9 cellular contexts compared by ENCODE assay signal in the genomic region with DNA sequence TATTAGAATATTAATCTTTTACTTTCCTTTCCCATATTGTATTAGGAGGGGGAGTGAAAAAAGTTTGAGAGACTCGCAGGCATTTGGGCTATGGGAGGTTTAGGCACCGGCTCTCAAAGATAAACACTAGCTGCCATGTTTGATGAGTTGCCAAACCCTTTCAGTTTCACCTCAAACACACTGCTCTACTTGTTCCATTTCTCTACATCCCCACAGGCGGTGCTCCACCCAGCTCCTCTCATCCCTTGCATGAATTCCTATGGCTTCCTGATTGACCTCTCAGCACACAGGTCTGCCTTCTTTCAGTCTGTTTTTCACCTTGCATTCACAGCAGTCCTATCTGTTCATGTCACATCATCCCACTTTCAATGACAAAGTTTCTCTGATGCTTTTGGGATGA.
"Had no signal": no experiment of that assay in that cellular context is flagged by ENCODE, and none has a peak within 500 bp of the region (broad histone marks: within the 10 kb centered on the region; RNA-seq: fewer than 3 reads in every experiment).

No MANE protein-coding gene starts in this region.

- H3K4me3 ChIP-seq: GM23338, K562 had no signal

- H2AFZ ChIP-seq: GM23338 had no signal

- ATAC-seq: GM23338, K562 had no signal

- FAIRE-seq: H1, H54, HTR-8/SVneo, K562 had no signal

- H3K4me2 ChIP-seq: GM23338 had no signal

- DNase-seq: H9, HCEC 1CT, IMR-90, KG1 had no signal
